1 cellular context compared by ENCODE assay signal in genomic region chr7:80548790-80549530, GRCh38.
TF ChIP-seq lines count a peak whose summit lies in the region.

No MANE protein-coding gene starts in this region.

TF ChIP-seq in GM23338, 12 proteins besides CTCF, POLR2A, EP300 and RAD21 (continued from another document):
- TF ChIP-seq ZNF462 (CRISPR knock-in tag; IDR thresholded peaks at IDR 0.05), result no peak
